13 cellular contexts compared by ENCODE assay signal in the genomic region with DNA sequence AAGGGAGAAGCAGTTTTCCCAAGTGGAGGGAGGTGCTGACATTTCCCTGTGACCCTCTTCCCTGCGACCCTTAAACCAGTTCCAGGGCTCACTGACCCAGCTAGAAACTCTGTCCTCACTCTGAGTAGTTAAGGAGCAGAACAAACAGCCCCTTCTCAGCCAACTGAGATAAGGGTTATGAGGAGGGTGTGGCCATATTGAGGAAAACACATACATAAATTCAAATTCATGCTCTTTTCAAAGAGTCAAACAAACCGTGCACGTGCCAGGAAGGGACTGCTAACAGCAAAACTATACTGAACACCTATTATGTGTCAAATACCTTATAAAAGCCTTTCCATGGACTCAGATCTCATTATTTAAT. TPM values are rescaled to one million over a fixed set of nuclear protein-coding genes. Genes with fewer than 3 reads are reported as not detected.
DNase-seq lines count a peak whose midpoint lies in the region; ATAC-seq, FAIRE-seq and TF ChIP-seq lines count a peak whose summit lies in the region.
"Had no signal": no experiment of that assay in that cellular context is flagged by ENCODE, and none has a peak within 500 bp of the region (broad histone marks: within the 10 kb centered on the region; RNA-seq: fewer than 3 reads in every experiment).

No MANE protein-coding gene starts in this region.

- H3K4me1 Mint-ChIP-seq in activated naive CD8-positive, alpha-beta T cell treated with anti-CD3 and anti-CD28 coated beads, Interleukin-2, amount 10 ng/mL, durations not matched to agents 7 days and 5 days, result peaks cover 59% of the 10 kb centered on the region
- peaks cover 86 to 99% (median 95%) of the 10 kb centered on the region in 3 donors for H3K4me1 Mint-ChIP-seq in naive B cell

- H3K4me3 ChIP-seq in right cardiac atrium (ENCODE audit: low read length), result no peak overlapping the region
- H3K4me3 ChIP-seq in psoas muscle, result no peak overlapping the region
- H3K4me3 ChIP-seq: dorsolateral prefrontal cortex, right atrium auricular region had no signal

- H3K4me3 Mint-ChIP-seq in activated naive CD8-positive, alpha-beta T cell treated with anti-CD3 and anti-CD28 coated beads, Interleukin-2, amount 10 ng/mL, durations not matched to agents 7 days and 5 days, result peak overlapping the region; percentile 28
- H3K4me3 Mint-ChIP-seq in naive B cell, result peak overlapping the region in 7 of 8 donors; percentile 36 to 83 (median 48)
- H3K4me3 Mint-ChIP-seq: CD14-positive monocyte had no signal

- no peak for TF ChIP-seq CTCF in psoas muscle (IDR thresholded peaks at IDR 0.05)

- POLR2A ChIA-PET in activated naive CD8-positive, alpha-beta T cell treated with anti-CD3 and anti-CD28 coated beads, Interleukin-2, amount 10 ng/mL, durations not matched to agents 7 days and 5 days (lab: Charles Lee), result interaction anchor here (0.7 to 1.6 kb wide), 5 partner anchors 9 to 59 kb away, joined by 3 to 8 read pairs (median 3); no protein-coding TSS in a partner anchor

- no peaks in the 10 kb centered on the region for H3K36me3 ChIP-seq in psoas muscle (ENCODE audit: insufficient read depth in 1 of 2, low read depth in 1 of 2)
- H3K36me3 ChIP-seq: right atrium auricular region had no signal

- intact Hi-C loops in right cardiac atrium (cut with DNase I) (no loop called here), Right ventricle myocardium inferior (cut with DNase I) (loop anchor here (10.0 kb wide), 1 partner anchor 192 kb away; the partner anchor contains the start of gene ATP6V1G1), psoas muscle (cut with DNase I) (no loop called here)

- peak overlapping the region; percentile 44 for H3K27ac Mint-ChIP-seq in activated naive CD8-positive, alpha-beta T cell treated with anti-CD3 and anti-CD28 coated beads, Interleukin-2, amount 10 ng/mL, durations not matched to agents 7 days and 5 days
- peak overlapping the region; percentile 66 to 98 (median 86) for H3K27ac Mint-ChIP-seq in naive B cell

- no peak for FAIRE-seq in RCC 7860 (lab: Jason Lieb, UNC)

- H3K9me3 Mint-ChIP-seq in activated naive CD8-positive, alpha-beta T cell treated with anti-CD3 and anti-CD28 coated beads, Interleukin-2, amount 10 ng/mL, durations not matched to agents 7 days and 5 days, result no peaks in the 10 kb centered on the region
- H3K9me3 Mint-ChIP-seq in naive B cell, result no peaks in the 10 kb centered on the region

- H3K27ac ChIP-seq in right cardiac atrium (ENCODE audit: low read length), result peak overlapping the region; percentile 68
- no peak overlapping the region for H3K27ac ChIP-seq in psoas muscle

- H3K4me1 ChIP-seq in right cardiac atrium (ENCODE audit: control insufficient read depth, insufficient read depth, low read length), result peaks cover 8% of the 10 kb centered on the region
- peaks cover 12% of the 10 kb centered on the region for H3K4me1 ChIP-seq in psoas muscle

- peaks cover 36% of the 10 kb centered on the region for H3K36me3 Mint-ChIP-seq in activated naive CD8-positive, alpha-beta T cell treated with anti-CD3 and anti-CD28 coated beads, Interleukin-2, amount 10 ng/mL, durations not matched to agents 7 days and 5 days
- peaks cover 0 to 17% of the 10 kb centered on the region in 2 donors for H3K36me3 Mint-ChIP-seq in naive B cell

- H3K27me3 Mint-ChIP-seq in activated naive CD8-positive, alpha-beta T cell treated with anti-CD3 and anti-CD28 coated beads, Interleukin-2, amount 10 ng/mL, durations not matched to agents 7 days and 5 days, result no peaks in the 10 kb centered on the region
- H3K27me3 Mint-ChIP-seq in naive B cell, result no peaks in the 10 kb centered on the region

- H3K9me3 ChIP-seq in right cardiac atrium (ENCODE audit: control insufficient read depth, low read length) (no peaks in the 10 kb centered on the region), psoas muscle (no peaks in the 10 kb centered on the region)
- H3K9me3 ChIP-seq: right atrium auricular region had no signal

- ATAC-seq in right cardiac atrium (peak in 1 of 2 donors; percentile 13), Right ventricle myocardium inferior (no peak), naive B cell (ENCODE audit: low read depth in 2 of 2) (no peak), psoas muscle (no peak)
- no peak for ATAC-seq in activated naive CD8-positive, alpha-beta T cell treated with anti-CD3 and anti-CD28 coated beads, Interleukin-2, amount 10 ng/mL, durations not matched to agents 7 days and 5 days (ENCODE audit: low read depth)

- no peak for DNase-seq in right cardiac atrium
- no peak for DNase-seq in Right ventricle myocardium inferior (ENCODE audit: missing footprints)
- DNase-seq in activated naive CD8-positive, alpha-beta T cell treated with anti-CD3 and anti-CD28 coated beads, Interleukin-2, amount 10 ng/mL, durations not matched to agents 7 days and 5 days, result no peak
- no peak for DNase-seq in naive B cell
- no peak for DNase-seq in Ammon's horn (ENCODE audit: low spot score)
- DNase-seq in RCC 7860 (ENCODE audit: low spot score), result no peak
- DNase-seq in psoas muscle, result no peak
- no peak for DNase-seq in NCI-H1417 treated with DMSO at 0.1 percent for 48 hours (lab: John Stamatoyannopoulos, UW)
- DNase-seq: dorsolateral prefrontal cortex; NCI-H1694; stimulated activated CD8-positive, alpha-beta memory T cell treated with anti-CD3 and anti-CD28 coated beads, Interleukin-4, amount 100 ng/mL, for 48 hours had no signal

- H3K27me3 ChIP-seq in right cardiac atrium (ENCODE audit: control insufficient read depth, insufficient read depth), result no peaks in the 10 kb centered on the region
- no peaks in the 10 kb centered on the region for H3K27me3 ChIP-seq in psoas muscle (ENCODE audit: insufficient read depth in 3 of 3, low read length in 2 of 3)
- H3K27me3 ChIP-seq: dorsolateral prefrontal cortex, right atrium auricular region had no signal

- 15% methylated on average over 3 of the region's 3 CpGs for WGBS in right cardiac atrium
- 38 to 49% (median 49%) methylated on average over 3 of the region's 3 CpGs for WGBS in psoas muscle, 3 donors

RNA-seq across cellular contexts. Expression of gene AKNA, which starts 4.9 kb away (rescaled TPM):
- 10 to 100 TPM in 1 of 4 donors, 1 to 10 TPM in 3; 8.8 to 10.3 (median 8.9) TPM for total RNA-seq in right cardiac atrium
- 8.4 TPM for polyA plus RNA-seq in right cardiac atrium
- 7.1 TPM for total RNA-seq in Right ventricle myocardium inferior
- 100 to 1,000 TPM; 482 to 492 TPM for total RNA-seq in activated naive CD8-positive, alpha-beta T cell treated with anti-CD3 and anti-CD28 coated beads, Interleukin-2, amount 10 ng/mL, durations not matched to agents 7 days and 5 days
- 10 to 100 TPM in 5 of 6 donors, under 1 TPM in 1; 0.78 to 34.1 (median 13.7) TPM for polyA plus RNA-seq in naive B cell (ENCODE audit: low read depth in 6 of 6)
- 1 to 10 TPM; 2.3 to 3.9 (median 2.9) TPM for total RNA-seq in psoas muscle
- polyA plus RNA-seq in psoas muscle, result 1 to 10 TPM; 1.5 to 2.1 (median 1.9) TPM

Comparison
In these comparisons a context has a peak if more than half of its experiments do, and no peak if none do; other contexts are left out.
1. RNA of gene AKNA, which starts 4.9 kb away (total RNA-seq): 482 to 492 TPM in activated naive CD8-positive, alpha-beta T cell treated with anti-CD3 and anti-CD28 coated beads, Interleukin-2, amount 10 ng/mL, durations not matched to agents 7 days and 5 days; 8.8 to 10.3 TPM in right cardiac atrium, 7.1 TPM in Right ventricle myocardium inferior (single experiment) and 2.3 to 3.9 TPM in psoas muscle; every median in the first group is over 10 times any median in the second.